Comparison of ENCODE assay signal across 1 cellular context in genomic region chr2:9462872-9463697, GRCh38.
TF ChIP-seq lines count a peak whose summit lies in the region.

No MANE protein-coding gene starts in this region.

TF ChIP-seq in HepG2, 621 proteins besides CTCF, POLR2A, EP300 and RAD21:
- TF ChIP-seq TRIM24 (CRISPR knock-in tag; IDR thresholded peaks at IDR 0.05) (no peak), ZNF446 (CRISPR knock-in tag; IDR thresholded peaks at IDR 0.05) (no peak), SNRNP70 (IDR thresholded peaks at IDR 0.05; ENCODE audit: low read depth, low read length) (no peak), HDAC6 (IDR thresholded peaks at IDR 0.05; ENCODE audit: low read depth, low read length) (no peak), KAT7 (CRISPR knock-in tag; IDR thresholded peaks at IDR 0.05; ENCODE audit: borderline replicate concordance) (no peak), ZNF772 (CRISPR knock-in tag; IDR thresholded peaks at IDR 0.05) (no peak), ZNF274 (CRISPR knock-in tag; IDR thresholded peaks at IDR 0.05) (no peak), ZNF431 (CRISPR knock-in tag; IDR thresholded peaks at IDR 0.05; ENCODE audit: borderline replicate concordance, low read depth) (no peak), ZNF44 (CRISPR knock-in tag; IDR thresholded peaks at IDR 0.05) (no peak), GRHL1 (CRISPR knock-in tag; conservative IDR thresholded peaks at IDR 0.05) (no peak), AGO1 (IDR thresholded peaks at IDR 0.05; ENCODE audit: low read depth, low read length, poor library complexity, severe bottlenecking) (no peak), MLLT10 (CRISPR knock-in tag; IDR thresholded peaks at IDR 0.05) (no peak)
